ENCODE assay signal across 15 cellular contexts in genomic region chr1:153507926-153508583, GRCh38. TPM values are rescaled to one million over a fixed set of nuclear protein-coding genes. Genes with fewer than 3 reads are reported as not detected.
DNase-seq lines count a peak whose midpoint lies in the region; ATAC-seq and TF ChIP-seq lines count a peak whose summit lies in the region.
"Had no signal": no experiment of that assay in that cellular context is flagged by ENCODE, and none has a peak within 500 bp of the region (broad histone marks: within the 10 kb centered on the region; RNA-seq: fewer than 3 reads in every experiment).

No MANE protein-coding gene starts in this region.

- whole genome bisulfite sequencing in heart right ventricle, 2 donors, result 87 to 89% methylated on average over 11 of the region's 11 CpGs
- WGBS in ovary, 3 donors, result 72 to 80% (median 78%) methylated on average over 11 of the region's 11 CpGs

- TF ChIP-seq POLR2A in ovary (IDR thresholded peaks at IDR 0.05), result no peak
- no peak for TF ChIP-seq POLR2A in uterus (IDR thresholded peaks at IDR 0.05)
- no peak for TF ChIP-seq POLR2A in erythroblast (IDR thresholded peaks at IDR 0.05; ENCODE audit: low read length)

- H3K36me3 ChIP-seq in heart right ventricle (no peaks in the 10 kb centered on the region), ovary (no peaks in the 10 kb centered on the region), uterus (no peaks in the 10 kb centered on the region)

- intact Hi-C loops in heart right ventricle (cut with DNase I) (loop anchor here in 2 of 10 donors (5.0 kb wide), 1 partner anchor 479 kb away; the partner anchor contains the start of gene RAB13 (in 2 of the 2)), Right ventricle myocardium inferior (cut with DNase I) (no loop called here), ovary (cut with DNase I) (loop anchor here in 2 of 4 donors (2.0 kb wide), 1 partner anchor 59 kb away; no protein-coding TSS in a partner anchor), uterus (cut with DNase I; ENCODE audit: low total_unique reads) (no loop called here)

- TF ChIP-seq EP300 in ovary (IDR thresholded peaks at IDR 0.05), result no peak

- no peak for ATAC-seq in heart right ventricle
- no peak for ATAC-seq in Right ventricle myocardium inferior
- ATAC-seq in GM21576 (IDR thresholded peaks at IDR 0.05; ENCODE audit: unreplicated experiment), result no peak
- no peak for ATAC-seq in stimulated activated naive CD8-positive, alpha-beta T cell treated with anti-CD3 and anti-CD28 coated beads, Interleukin-15, Interleukin-2, amounts not matched to agents 100 U/mL and 50 U/mL, for 24 hours

- no peaks in the 10 kb centered on the region for H3K9me3 ChIP-seq in heart right ventricle
- H3K9me3 ChIP-seq in ovary, result no peaks in the 10 kb centered on the region
- H3K9me3 ChIP-seq in uterus, result no peaks in the 10 kb centered on the region

- H3K4me3 ChIP-seq in heart right ventricle (no peak overlapping the region), coronary artery (no peak overlapping the region), ovary (no peak overlapping the region), uterus (no peak overlapping the region)

- H3K27ac ChIP-seq in heart right ventricle (peak overlapping the region in 6 of 10 donors; percentile 62 to 88 (median 80)), coronary artery (peak overlapping the region; percentile 87 to 95), ovary (peak overlapping the region; percentile 40 to 78), uterus (peak overlapping the region; percentile 84 to 92)

- TF ChIP-seq CTCF in heart right ventricle (IDR thresholded peaks at IDR 0.05) (no peak), coronary artery (IDR thresholded peaks at IDR 0.05) (no peak), ovary (IDR thresholded peaks at IDR 0.05) (no peak), uterus (IDR thresholded peaks at IDR 0.05) (no peak)

- H3K4me1 ChIP-seq in heart right ventricle (peaks cover 13 to 34% (median 21%) of the 10 kb centered on the region in 9 donors), ovary (ENCODE audit: insufficient read depth) (peaks cover 20% of the 10 kb centered on the region), uterus (peaks cover 8 to 23% of the 10 kb centered on the region in 2 donors)

- no peaks in the 10 kb centered on the region for H3K27me3 ChIP-seq in heart right ventricle
- no peaks in the 10 kb centered on the region for H3K27me3 ChIP-seq in ovary
- no peaks in the 10 kb centered on the region for H3K27me3 ChIP-seq in uterus

- DNase-seq in heart right ventricle (no peak), Right ventricle myocardium inferior (ENCODE audit: missing footprints) (no peak), coronary artery (ENCODE audit: low spot score) (no peak), ovary (peak in 2 of 5 donors; percentile 41 to 46), uterus (no peak), erythroblast (lab: John Stamatoyannopoulos, UW) (no peak)
- no peak for DNase-seq in stimulated activated naive CD8-positive, alpha-beta T cell treated with anti-CD3 and anti-CD28 coated beads, Interleukin-15, Interleukin-2, amounts not matched to agents 100 U/mL and 50 U/mL, for 24 hours
- DNase-seq: activated CD8-positive, alpha-beta memory T cell treated with anti-CD3 and anti-CD28 coated beads, Interleukin-2, amount 50 U/mL, for 4 hours; activated naive CD4-positive, alpha-beta T cell; COR-L47; naive B cell; NCI-H2227 treated with DMSO at 0.1 percent for 48 hours; SHP77 treated with DMSO at 0.1 percent for 48 hours; stimulated activated CD4-positive, alpha-beta T cell treated with anti-CD3 and anti-CD28 coated beads, Interleukin-1b, Interleukin-23, amount 100 ng/mL, for 48 hours had no signal

RNA-seq across cellular contexts. Expression of gene S100A6, which starts 27.7 kb away (rescaled TPM):
- total RNA-seq in heart right ventricle, result 100 to 1,000 TPM; 237 to 385 (median 294) TPM
- polyA plus RNA-seq in heart right ventricle, result 1,000 to 10,000 TPM in 1 of 2 donors, 100 to 1,000 TPM in 1; 630 to 2,261 TPM
- total RNA-seq in Right ventricle myocardium inferior, result 265 TPM
- 100 to 1,000 TPM; 170 to 646 (median 456) TPM for total RNA-seq in ovary
- 100 to 1,000 TPM; 587 to 764 TPM for polyA plus RNA-seq in ovary
- total RNA-seq in uterus, result 100 to 1,000 TPM in 3 of 4 donors, 10 to 100 TPM in 1; 55.5 to 729 (median 448) TPM

RNA-seq across cellular contexts. Expression of gene S100A5, which starts 32.7 kb away (rescaled TPM):
- total RNA-seq in heart right ventricle, result not detected
- not detected for polyA plus RNA-seq in heart right ventricle
- total RNA-seq in Right ventricle myocardium inferior, result not detected
- total RNA-seq in ovary, result not detected
- not detected for polyA plus RNA-seq in ovary
- total RNA-seq in uterus, result not detected

RNA-seq across cellular contexts. Expression of gene S100A4, which starts 37.6 kb away (rescaled TPM):
- total RNA-seq in heart right ventricle (100 to 1,000 TPM in 2 of 10 donors, 10 to 100 TPM in 8; 29.4 to 166 (median 68.1) TPM), Right ventricle myocardium inferior (164 TPM), ovary (10 to 100 TPM; 12.7 to 85.5 (median 37.3) TPM), uterus (100 to 1,000 TPM in 3 of 4 donors, 10 to 100 TPM in 1; 58.9 to 226 (median 155) TPM)
- polyA plus RNA-seq in heart right ventricle (100 to 1,000 TPM; 196 to 755 TPM), ovary (100 to 1,000 TPM; 104 to 160 TPM)

RNA-seq across cellular contexts. Expression of gene S100A3, which starts 41.0 kb away (rescaled TPM):
- total RNA-seq in heart right ventricle (1 to 10 TPM in 3 of 10 donors, under 1 TPM in 1, not detected in 6; 0.30 to 2.9 (median 1.9) TPM), Right ventricle myocardium inferior (0.49 TPM), ovary (1 to 10 TPM in 3 of 7 donors, under 1 TPM in 1, not detected in 3; 0.48 to 2.5 (median 1.3) TPM), uterus (1 to 10 TPM in 2 of 4 donors, not detected in 2; 1.2 to 3.7 TPM)
- polyA plus RNA-seq in heart right ventricle (1 to 10 TPM; 2.4 to 6.3 TPM), ovary (1 to 10 TPM in 1 of 2 donors, not detected in 1; 2.2 TPM)

RNA-seq across cellular contexts. Expression of gene S100A7, which starts 47.6 kb away (rescaled TPM):
- total RNA-seq in heart right ventricle (not detected), Right ventricle myocardium inferior (not detected), ovary (under 1 TPM in 1 of 7 donors, not detected in 6; 0.97 TPM), uterus (1 to 10 TPM in 1 of 4 donors, not detected in 3; 3.5 TPM)
- polyA plus RNA-seq in heart right ventricle (under 1 TPM in 1 of 2 donors, not detected in 1; 0.20 TPM), ovary (not detected)
